Comparison of ENCODE assay signal across 27 cellular contexts in the genomic region with DNA sequence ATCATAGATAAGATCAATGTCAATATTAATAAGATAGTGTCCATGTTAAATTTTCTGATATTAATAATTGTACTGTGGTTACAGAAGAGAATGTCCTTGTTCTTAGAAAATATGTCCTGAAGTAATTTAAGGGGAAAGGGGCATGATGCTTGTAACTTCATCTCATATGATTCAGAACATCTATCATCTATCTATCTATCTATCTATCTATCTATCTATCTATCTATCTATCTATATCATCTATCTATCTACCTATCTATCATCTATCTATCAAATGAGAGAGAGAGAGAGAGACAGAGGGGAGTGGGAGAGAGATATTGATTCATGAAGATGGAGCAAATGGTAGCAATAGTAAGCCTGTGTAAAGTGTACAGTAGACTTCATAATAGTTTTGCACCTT.
"Had no signal": no experiment of that assay in that cellular context is flagged by ENCODE, and none has a peak within 500 bp of the region (broad histone marks: within the 10 kb centered on the region; RNA-seq: fewer than 3 reads in every experiment).

No MANE protein-coding gene starts in this region.

- H3K27me3 ChIP-seq: stomach, suprapubic skin, testis, thyroid gland, tibial artery, tibial nerve, transverse colon, upper lobe of left lung, upper lobe of right lung, uterus, vagina had no signal

- FAIRE-seq: urothelium cell line had no signal

- H3K27ac ChIP-seq: stomach, suprapubic skin, testis, thoracic aorta, thyroid gland, tibial artery, tibial nerve, transverse colon, upper lobe of left lung, upper lobe of right lung, uterus, vagina had no signal

- H3K9me3 ChIP-seq: suprapubic skin, testis, thoracic aorta, thyroid gland, upper lobe of right lung, vagina had no signal

- H3K4me1 ChIP-seq: testis, upper lobe of right lung had no signal

- H3K4me3 ChIP-seq: stomach, suprapubic skin, testis, thoracic aorta, thyroid gland, tibial artery, tibial nerve, transverse colon, upper lobe of left lung, upper lobe of right lung, uterus, vagina had no signal

- ATAC-seq: stimulated activated effector memory CD8-positive, alpha-beta T cell treated with anti-CD3 and anti-CD28 coated beads, Interleukin-12 subunit alpha, Interleukin-12 subunit beta, amount 100 ng/mL, for 72 hours; stimulated activated memory B cell treated with anti-CD40 and anti-IgM and Interleukin-4, amounts not matched to agents 10 μg/mL and 1 μg/mL and 100 μg/mL, for 72 hours; stimulated activated naive B cell treated with anti-CD40 and anti-IgM and Interleukin-4, amounts not matched to agents 10 μg/mL and 1 μg/mL and 100 μg/mL, for 72 hours; stimulated activated naive CD8-positive, alpha-beta T cell treated with anti-CD3 and anti-CD28 coated beads, Interleukin-15, amount 100 ng/mL, for 72 hours; stimulated activated naive CD8-positive, alpha-beta T cell treated with anti-CD3 and anti-CD28 coated beads, Interleukin-15, Interleukin-2, amounts not matched to agents 100 U/mL and 50 U/mL, for 24 hours; upper lobe of right lung had no signal

- DNase-seq: stimulated activated CD4-positive, alpha-beta T cell treated with anti-CD3 and anti-CD28 coated beads, Interleukin-2, amount 100 ng/mL, for 48 hours; stimulated activated CD4-positive, alpha-beta T cell treated with anti-CD3 and anti-CD28 coated beads, Interleukin-4, amount 100 ng/mL, for 1 hour; stimulated activated CD4-positive, alpha-beta T cell treated with anti-CD3 and anti-CD28 coated beads, Interleukin-4, amount 100 ng/mL, for 24 hours; stimulated activated CD4-positive, alpha-beta T cell treated with anti-CD3 and anti-CD28 coated beads, Interleukin-4, amount 100 ng/mL, for 4 hours; stimulated activated CD8-positive, alpha-beta memory T cell treated with anti-CD3 and anti-CD28 coated beads, Interleukin-4, amount 100 ng/mL, for 48 hours; stimulated activated naive B cell treated with anti-CD40 and anti-IgM and Interleukin-4, amounts not matched to agents 10 μg/mL and 1 μg/mL and 100 μg/mL, for 72 hours; stimulated activated naive CD4-positive, alpha-beta T cell; stimulated activated naive CD4-positive, alpha-beta T cell treated with Interleukin-2 at 50 U/mL for 16 hours; stimulated activated naive CD8-positive, alpha-beta T cell treated with anti-CD3 and anti-CD28 coated beads, Interleukin-15, amount 100 ng/mL, for 72 hours; stimulated activated naive CD8-positive, alpha-beta T cell treated with anti-CD3 and anti-CD28 coated beads, Interleukin-15, Interleukin-2, amounts not matched to agents 100 U/mL and 50 U/mL, for 24 hours; stomach; substantia nigra; testis; tibial artery; transverse colon; trophoblast cell; upper lobe of left lung; upper lobe of right lung; uterus had no signal

- H3K36me3 ChIP-seq: stomach, suprapubic skin, thoracic aorta, thyroid gland, tibial artery, tibial nerve, transverse colon, upper lobe of left lung, upper lobe of right lung, uterus, vagina had no signal
